19 cellular contexts compared by ENCODE assay signal in the genomic region with DNA sequence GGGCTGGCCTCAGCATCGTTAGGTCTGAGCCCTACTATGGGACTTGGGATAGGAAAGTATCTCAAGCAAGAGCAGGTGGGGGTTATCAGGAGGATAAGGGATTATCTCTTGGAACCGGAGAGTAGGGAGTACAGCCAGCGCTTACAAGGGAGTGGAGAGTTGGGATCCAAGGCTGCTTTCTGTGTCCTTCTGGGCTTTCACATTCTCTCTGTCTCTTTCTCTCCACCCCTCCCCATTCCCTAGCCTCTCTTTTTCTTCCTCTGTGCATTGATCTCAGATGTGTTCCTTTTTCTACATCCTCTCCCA.
DNase-seq lines count a peak whose midpoint lies in the region; ATAC-seq and TF ChIP-seq lines count a peak whose summit lies in the region.
"Had no signal": no experiment of that assay in that cellular context is flagged by ENCODE, and none has a peak within 500 bp of the region (broad histone marks: within the 10 kb centered on the region; RNA-seq: fewer than 3 reads in every experiment).

No MANE protein-coding gene starts in this region.

- TF ChIP-seq EP300 in SK-N-SH (IDR thresholded peaks at IDR 0.05; ENCODE audit: borderline replicate concordance in 1 of 2, low read depth in 1 of 2, low read length in 1 of 2): no peak

- H3K4me3 ChIP-seq in SK-N-SH (ENCODE audit: low read depth in 2 of 2, low read length in 1 of 2): no peak overlapping the region
- H3K4me3 ChIP-seq in HAP-1: no peak overlapping the region
- H3K4me3 ChIP-seq: A549, BLaER1, GM23338 had no signal

- H3K4me1 ChIP-seq in SK-N-SH (ENCODE audit: control insufficient read depth in 1 of 2, insufficient read depth in 2 of 2, low read depth in 1 of 2, low read length in 1 of 2) (peaks cover 8 to 30% of the 10 kb centered on the region in 2 experiments; a peak in 2 of 4 replicates), HAP-1 (no peaks in the 10 kb centered on the region)
- H3K4me1 ChIP-seq: BLaER1 had no signal

- 78% methylated on average over 3 of the region's 3 CpGs for WGBS in SK-N-SH (ENCODE audit: low lambda C conversion rate)

- H3K36me3 ChIP-seq in SK-N-SH (replicated peaks in 1 of 2; ENCODE audit: control insufficient read depth in 1 of 2, insufficient read depth in 2 of 2, low read length in 1 of 2) (no peaks in the 10 kb centered on the region), HAP-1 (replicated peaks) (no peaks in the 10 kb centered on the region)
- H3K36me3 ChIP-seq: BLaER1 had no signal

- H3K27ac ChIP-seq in SK-N-SH (ENCODE audit: low read depth in 2 of 2, low read length in 1 of 2) (no peak overlapping the region; a peak in 1 of 4 replicates), caudate nucleus (ENCODE audit: low read depth, low read length) (peak overlapping the region; percentile 54)
- H3K27ac ChIP-seq: 22Rv1, A549, BLaER1, HL-60 had no signal

- no peaks in the 10 kb centered on the region for H3F3A ChIP-seq in SK-N-SH (replicated peaks; ENCODE audit: insufficient read depth)

- no peaks in the 10 kb centered on the region for H3K9me3 ChIP-seq in SK-N-SH
- H3K9me3 ChIP-seq in HAP-1: no peaks in the 10 kb centered on the region
- H3K9me3 ChIP-seq: A549, BLaER1 had no signal

- TF ChIP-seq RAD21 in SK-N-SH (IDR thresholded peaks at IDR 0.05; ENCODE audit: low read length): no peak

- H3K9ac ChIP-seq in SK-N-SH: no peak overlapping the region
- H3K9ac ChIP-seq: BLaER1 had no signal

- POLR2A ChIA-PET in SK-N-SH (lab: Yijun Ruan, JAX): no interaction called here

- H3K79me2 ChIP-seq in SK-N-SH (ENCODE audit: insufficient read depth): no peaks in the 10 kb centered on the region

- H4K20me1 ChIP-seq in SK-N-SH (ENCODE audit: insufficient read depth): no peaks in the 10 kb centered on the region
- H4K20me1 ChIP-seq: BLaER1 had no signal

- H3K4me2 ChIP-seq in SK-N-SH: 0 out of 2 replicates have a peak overlapping the region, but pooled peaks have one; percentile 40
- H3K4me2 ChIP-seq: A549, BLaER1, GM23338 had no signal

- no peak overlapping the region for H2AFZ ChIP-seq in SK-N-SH (ENCODE audit: low read depth)
- H2AFZ ChIP-seq: GM23338 had no signal

- in situ Hi-C loops in HAP-1 (cut with MboI; ENCODE audit: low sequenced_read_pairs): no loop called here

- DNase-seq in SK-N-SH: no peak
- peak; percentile 64 for DNase-seq in NCI-H82 (lab: John Stamatoyannopoulos, UW)
- DNase-seq in caudate nucleus (lab: John Stamatoyannopoulos, UW): no peak
- peak; percentile 2 for DNase-seq in mesenteric fat pad (ENCODE audit: low spot score)
- DNase-seq in dermis blood vessel endothelial cell: no peak
- DNase-seq in HAP-1 (ENCODE audit: low spot score in 2 of 2): no peak
- DNase-seq: Calu3; CD8-positive, alpha-beta T cell; DMS79 treated with DMSO at 0.1 percent for 48 hours; GF-D8; H7; IMR-90 had no signal

- no peak for ATAC-seq in SK-N-SH treated with all-trans-retinoic acid at 6 μM for 48 hours
- no peak for ATAC-seq in HG02852 (IDR thresholded peaks at IDR 0.05; ENCODE audit: unreplicated experiment)
- ATAC-seq: A549; CD8-positive, alpha-beta T cell; GM23338 had no signal

- no peak for TF ChIP-seq CTCF in SK-N-SH (IDR thresholded peaks at IDR 0.05)

- CTCF ChIA-PET in SK-N-SH (lab: Yijun Ruan, JAX): no interaction called here

- H3K9me2 ChIP-seq in SK-N-SH: no peaks in the 10 kb centered on the region

- no peaks in the 10 kb centered on the region for H3K27me3 ChIP-seq in SK-N-SH (ENCODE audit: insufficient read depth)
- 0 out of 2 replicates have a peak, but pooled peaks cover 6% of the 10 kb centered on the region for H3K27me3 ChIP-seq in HAP-1 (ENCODE audit: low read depth)
- H3K27me3 ChIP-seq: BLaER1 had no signal

TF ChIP-seq in SK-N-SH, 30 proteins besides CTCF, POLR2A, EP300 and RAD21:
- no peak for TF ChIP-seq JUND (IDR thresholded peaks at IDR 0.05)

TF ChIP-seq in SK-N-SH treated with all-trans-retinoic acid at 6 μM for 48 hours, 23 proteins besides CTCF, POLR2A, EP300 and RAD21:
- TF ChIP-seq ARNTL (CRISPR knock-in tag; IDR thresholded peaks at IDR 0.05; ENCODE audit: borderline replicate concordance, low read depth) (no peak), ZC3H10 (CRISPR knock-in tag; IDR thresholded peaks at IDR 0.05) (no peak), ZNF8 (CRISPR knock-in tag; IDR thresholded peaks at IDR 0.05) (no peak), ESRRG (CRISPR knock-in tag; IDR thresholded peaks at IDR 0.05) (no peak)

Comparison
In these comparisons a context has a peak if more than half of its experiments do, and no peak if none do; other contexts are left out.
1. DNase-seq: peak in NCI-H82 (single experiment) and mesenteric fat pad (single experiment); none in SK-N-SH (single experiment), caudate nucleus (0 of 61), dermis blood vessel endothelial cell (single experiment) and HAP-1 (0 of 2).